ENCODE assay signal across 20 cellular contexts in the genomic region with DNA sequence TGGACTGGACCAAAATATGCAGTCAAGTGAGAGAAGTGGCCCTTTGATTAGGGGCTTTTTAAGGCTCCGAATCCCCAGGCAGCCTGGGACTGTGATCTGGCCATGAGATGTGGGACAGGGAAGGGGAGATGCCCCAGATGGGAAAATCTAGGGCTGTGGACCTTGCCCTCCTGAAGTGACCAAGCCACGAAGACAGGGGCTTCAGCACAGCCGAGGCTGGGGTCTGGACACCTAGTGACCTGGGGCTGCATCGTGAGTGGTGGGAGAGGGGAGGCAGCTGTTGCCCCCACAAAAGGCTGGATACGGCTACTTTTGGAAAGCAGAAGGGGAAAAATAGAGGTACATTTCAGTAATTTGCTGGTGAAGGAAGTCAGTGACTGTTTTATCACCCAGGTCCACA.
DNase-seq lines count a peak whose midpoint lies in the region; ATAC-seq and TF ChIP-seq lines count a peak whose summit lies in the region.
"Had no signal": no experiment of that assay in that cellular context is flagged by ENCODE, and none has a peak within 500 bp of the region (broad histone marks: within the 10 kb centered on the region; RNA-seq: fewer than 3 reads in every experiment).

No MANE protein-coding gene starts in this region.

- H3K36me3 ChIP-seq in Karpas-422 (ENCODE audit: insufficient read depth, low read length) = no peaks in the 10 kb centered on the region; the same call in 1 of the 2 replicates
- H3K36me3 ChIP-seq in esophagus muscularis mucosa = no peaks in the 10 kb centered on the region
- no peaks in the 10 kb centered on the region for H3K36me3 ChIP-seq in neuronal stem cell (replicated peaks in 1 of 2; ENCODE audit: control insufficient read depth in 2 of 2, insufficient read depth in 2 of 2, low read length in 2 of 2)
- H3K36me3 ChIP-seq: BE2C, BLaER1 had no signal

- no peak overlapping the region for H2BK12ac ChIP-seq in neuronal stem cell (ENCODE audit: low read length)

- no peaks in the 10 kb centered on the region for H3K9me3 ChIP-seq in Karpas-422 (ENCODE audit: low read length)
- H3K9me3 ChIP-seq in esophagus muscularis mucosa = no peaks in the 10 kb centered on the region
- no peaks in the 10 kb centered on the region for H3K9me3 ChIP-seq in neuronal stem cell (replicated peaks in 1 of 2; ENCODE audit: control insufficient read depth in 2 of 2, insufficient read depth in 1 of 2, low read depth in 1 of 2, low read length in 2 of 2)
- H3K9me3 ChIP-seq: BE2C had no signal

- H3K4me3 ChIP-seq in Karpas-422 (ENCODE audit: low read length) = no peak overlapping the region
- no peak overlapping the region for H3K4me3 ChIP-seq in esophagus muscularis mucosa
- no peak overlapping the region for H3K4me3 ChIP-seq in neuronal stem cell (ENCODE audit: low read length in 2 of 2)
- H3K4me3 ChIP-seq: BLaER1 had no signal

- H4K20me1 ChIP-seq in Karpas-422 (ENCODE audit: insufficient read depth, low read depth, low read length) = no peaks in the 10 kb centered on the region
- H4K20me1 ChIP-seq: BLaER1 had no signal

- no peak overlapping the region for H4K91ac ChIP-seq in neuronal stem cell (ENCODE audit: low read depth, low read length, poor library complexity)

- intact Hi-C loops in esophagus muscularis mucosa (cut with DNase I) = no loop called here
- intact Hi-C loops in left cardiac atrium (cut with DNase I) = no loop called here
- intact Hi-C loops in activated CD4-positive, alpha-beta T cell treated with anti-CD3 and anti-CD28 coated beads, Interleukin-2, amount 10 ng/mL, durations not matched to agents 24 days and 14 days (cut with micrococcal nuclease) = no loop called here

- H3K9me2 ChIP-seq in Karpas-422 (replicated peaks; ENCODE audit: insufficient read depth, low read length) = no peaks in the 10 kb centered on the region

- H3K27me3 ChIP-seq in Karpas-422 (ENCODE audit: low read length) (no peaks in the 10 kb centered on the region), esophagus muscularis mucosa (no peaks in the 10 kb centered on the region), neuronal stem cell (ENCODE audit: control insufficient read depth in 3 of 3, insufficient read depth in 3 of 3, low read depth in 1 of 3, low read length in 3 of 3) (no peaks in the 10 kb centered on the region)
- H3K27me3 ChIP-seq: BE2C, BLaER1 had no signal

- H3K4me3 Mint-ChIP-seq in osteocyte (ENCODE audit: unreplicated experiment) = no peak overlapping the region
- H3K4me3 Mint-ChIP-seq in activated CD4-positive, alpha-beta T cell treated with anti-CD3 and anti-CD28 coated beads, Interleukin-2, amount 10 ng/mL, durations not matched to agents 24 days and 14 days = no peak overlapping the region
- H3K4me3 Mint-ChIP-seq: CD14-positive monocyte; CD4-positive, alpha-beta memory T cell; CD4-positive, CD25-positive, alpha-beta regulatory T cell; CD8-positive, alpha-beta memory T cell had no signal

- no peaks in the 10 kb centered on the region for H3K36me3 Mint-ChIP-seq in osteocyte (ENCODE audit: unreplicated experiment)
- no peaks in the 10 kb centered on the region for H3K36me3 Mint-ChIP-seq in activated CD4-positive, alpha-beta T cell treated with anti-CD3 and anti-CD28 coated beads, Interleukin-2, amount 10 ng/mL, durations not matched to agents 24 days and 14 days (ENCODE audit: low read depth)
- H3K36me3 Mint-ChIP-seq: CD14-positive monocyte; CD4-positive, alpha-beta memory T cell; CD4-positive, CD25-positive, alpha-beta regulatory T cell; CD8-positive, alpha-beta memory T cell had no signal

- H2BK15ac ChIP-seq in neuronal stem cell (ENCODE audit: low read length) = no peak overlapping the region

- H3K9ac ChIP-seq in Karpas-422 (ENCODE audit: low read length) = peak overlapping the region; percentile 75
- no peak overlapping the region for H3K9ac ChIP-seq in neuronal stem cell (ENCODE audit: low read depth, low read length, poor library complexity)
- H3K9ac ChIP-seq: BLaER1 had no signal

- H2BK120ac ChIP-seq in neuronal stem cell (ENCODE audit: low read depth, low read length) = no peak overlapping the region

- H3K27ac ChIP-seq in Karpas-422 (ENCODE audit: low read length) = peak overlapping the region; percentile 100
- no peak overlapping the region for H3K27ac ChIP-seq in esophagus muscularis mucosa (replicated peaks in 1 of 4)
- no peak overlapping the region for H3K27ac ChIP-seq in neuronal stem cell (replicated peaks; ENCODE audit: low read length)
- H3K27ac ChIP-seq: BLaER1 had no signal

- H2AK5ac ChIP-seq in neuronal stem cell (ENCODE audit: low read depth, low read length) = no peak overlapping the region

- no peak for TF ChIP-seq POLR2A in esophagus muscularis mucosa (IDR thresholded peaks at IDR 0.05; ENCODE audit: low read depth)

- H3K79me2 ChIP-seq in Karpas-422 (ENCODE audit: low read length) = no peaks in the 10 kb centered on the region

- no peak for TF ChIP-seq EP300 in esophagus muscularis mucosa (IDR thresholded peaks at IDR 0.05)

- H3K18ac ChIP-seq in neuronal stem cell (ENCODE audit: low read length) = peak overlapping the region; percentile 9

- DNase-seq in Karpas-422 (no peak), esophagus muscularis mucosa (ENCODE audit: extremely low spot score) (peak; percentile 45), neuronal stem cell (ENCODE audit: low spot score) (no peak), osteocyte (ENCODE audit: extremely low spot score, unreplicated experiment) (peak; percentile 38), left cardiac atrium (no peak)
- DNase-seq in activated CD4-positive, alpha-beta T cell treated with anti-CD3 and anti-CD28 coated beads, Interleukin-2, amount 10 ng/mL, durations not matched to agents 24 days and 14 days = no peak
- DNase-seq: 8988T; C1 segment of cervical spinal cord; CD4-positive, alpha-beta memory T cell; CD4-positive, CD25-positive, alpha-beta regulatory T cell; CD8-positive, alpha-beta memory T cell; COR-L47; DMS 273 treated with DMSO at 0.1 percent for 48 hours; DMS79; GF-D8 had no signal

- H3K23ac ChIP-seq in neuronal stem cell (ENCODE audit: low read depth, low read length, poor library complexity) = no peak overlapping the region

- no peaks in the 10 kb centered on the region for H3K4me1 Mint-ChIP-seq in osteocyte (ENCODE audit: unreplicated experiment)
- peaks cover 3% of the 10 kb centered on the region for H3K4me1 Mint-ChIP-seq in activated CD4-positive, alpha-beta T cell treated with anti-CD3 and anti-CD28 coated beads, Interleukin-2, amount 10 ng/mL, durations not matched to agents 24 days and 14 days
- H3K4me1 Mint-ChIP-seq: CD4-positive, CD25-positive, alpha-beta regulatory T cell had no signal

- no peak overlapping the region for H3K4ac ChIP-seq in neuronal stem cell (ENCODE audit: low read length)

- no peak overlapping the region for H3K14ac ChIP-seq in neuronal stem cell (ENCODE audit: low read length)

- ATAC-seq in left cardiac atrium = no peak
- ATAC-seq in GM18907 (IDR thresholded peaks at IDR 0.05; ENCODE audit: unreplicated experiment) = no peak
- ATAC-seq in GM21381 (IDR thresholded peaks at IDR 0.05; ENCODE audit: unreplicated experiment) = no peak

- H4K8ac ChIP-seq in neuronal stem cell (ENCODE audit: low read depth, low read length) = no peak overlapping the region

- H3K27me3 Mint-ChIP-seq in osteocyte (ENCODE audit: unreplicated experiment) = no peaks in the 10 kb centered on the region
- H3K27me3 Mint-ChIP-seq in activated CD4-positive, alpha-beta T cell treated with anti-CD3 and anti-CD28 coated beads, Interleukin-2, amount 10 ng/mL, durations not matched to agents 24 days and 14 days = no peaks in the 10 kb centered on the region
- H3K27me3 Mint-ChIP-seq: CD4-positive, CD25-positive, alpha-beta regulatory T cell had no signal

- H3K4me2 ChIP-seq in Karpas-422 (ENCODE audit: low read depth, low read length, poor library complexity, severe bottlenecking) (peak overlapping the region; percentile 74), neuronal stem cell (ENCODE audit: insufficient read depth, low read length, poor library complexity, severe bottlenecking) (no peak overlapping the region)

- H3K79me1 ChIP-seq in neuronal stem cell (ENCODE audit: low read depth, low read length) = no peaks in the 10 kb centered on the region

- H3K27ac Mint-ChIP-seq in osteocyte (ENCODE audit: unreplicated experiment) = no peak overlapping the region
- no peak overlapping the region for H3K27ac Mint-ChIP-seq in activated CD4-positive, alpha-beta T cell treated with anti-CD3 and anti-CD28 coated beads, Interleukin-2, amount 10 ng/mL, durations not matched to agents 24 days and 14 days
- H3K27ac Mint-ChIP-seq: CD14-positive monocyte; CD4-positive, CD25-positive, alpha-beta regulatory T cell had no signal

- H3K4me1 ChIP-seq in Karpas-422 (ENCODE audit: low read length) (peaks cover 81% of the 10 kb centered on the region), esophagus muscularis mucosa (no peaks in the 10 kb centered on the region), neuronal stem cell (ENCODE audit: control insufficient read depth in 2 of 2, insufficient read depth in 1 of 2, low read depth in 1 of 2, low read length in 2 of 2) (peaks cover 0 to 2% of the 10 kb centered on the region in 2 donors)
- H3K4me1 ChIP-seq: BE2C had no signal

- peaks cover 10% of the 10 kb centered on the region for H3K9me3 Mint-ChIP-seq in osteocyte (ENCODE audit: unreplicated experiment)
- peaks cover 5% of the 10 kb centered on the region for H3K9me3 Mint-ChIP-seq in activated CD4-positive, alpha-beta T cell treated with anti-CD3 and anti-CD28 coated beads, Interleukin-2, amount 10 ng/mL, durations not matched to agents 24 days and 14 days

- H2BK5ac ChIP-seq in neuronal stem cell (ENCODE audit: low read length) = no peak overlapping the region

- TF ChIP-seq CTCF in esophagus muscularis mucosa (IDR thresholded peaks at IDR 0.05) = no peak
- no peak for TF ChIP-seq CTCF in osteocyte (IDR thresholded peaks at IDR 0.05)

- WGBS in esophagus muscularis mucosa = 73% methylated on average over 5 of the region's 5 CpGs
- WGBS in neuronal stem cell (ENCODE audit: extremely low coverage in 2 of 2, insufficient read length in 2 of 2, insufficient replicate concordance in 1 of 2), 2 donors = no CpG with 5 or more reads among the region's 5 CpGs

- H2AFZ ChIP-seq in Karpas-422 (ENCODE audit: low read length) = peak overlapping the region; percentile 52; the same call in 1 of the 2 replicates
- no peak overlapping the region for H2AFZ ChIP-seq in neuronal stem cell (ENCODE audit: low read length)

Comparison
In these comparisons a context has a peak if more than half of its experiments do, and no peak if none do; other contexts are left out.
1. DNase-seq: peak in esophagus muscularis mucosa (single experiment) and osteocyte (single experiment); none in Karpas-422 (single experiment), neuronal stem cell (single experiment), left cardiac atrium (single experiment) and activated CD4-positive, alpha-beta T cell treated with anti-CD3 and anti-CD28 coated beads, Interleukin-2, amount 10 ng/mL, durations not matched to agents 24 days and 14 days (single experiment).